In the genomic region with DNA sequence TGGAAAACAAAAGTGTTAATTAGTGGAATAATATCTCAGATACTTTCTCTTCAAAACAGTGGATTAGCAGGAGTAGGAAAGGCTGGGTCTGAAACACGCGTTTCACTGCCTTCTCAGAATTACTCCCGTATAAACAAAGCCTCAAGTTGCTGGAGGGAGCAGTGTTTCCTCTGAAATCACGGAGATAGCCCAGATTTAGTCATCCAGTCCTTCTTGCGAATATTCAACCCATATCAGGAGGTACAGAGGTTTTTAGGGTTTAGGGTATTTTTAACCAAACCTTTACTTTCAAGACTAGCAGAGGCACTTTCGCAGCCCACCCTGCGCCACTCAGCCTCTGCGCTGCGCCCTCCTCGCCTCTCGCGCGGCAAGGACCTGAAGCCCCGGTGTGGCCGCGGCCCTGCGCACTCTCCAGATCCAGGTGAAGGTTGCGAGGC, we compare ENCODE assay signal across 1 cellular context.
A peak's percentile ranks its signal among the peaks of the same experiment; 100 is the strongest.
TF ChIP-seq lines count a peak whose summit lies in the region.

No MANE protein-coding gene starts in this region.

TF ChIP-seq in K562, 482 proteins besides CTCF, POLR2A, EP300 and RAD21 (continues in another document):
- TF ChIP-seq, protein P1, sequence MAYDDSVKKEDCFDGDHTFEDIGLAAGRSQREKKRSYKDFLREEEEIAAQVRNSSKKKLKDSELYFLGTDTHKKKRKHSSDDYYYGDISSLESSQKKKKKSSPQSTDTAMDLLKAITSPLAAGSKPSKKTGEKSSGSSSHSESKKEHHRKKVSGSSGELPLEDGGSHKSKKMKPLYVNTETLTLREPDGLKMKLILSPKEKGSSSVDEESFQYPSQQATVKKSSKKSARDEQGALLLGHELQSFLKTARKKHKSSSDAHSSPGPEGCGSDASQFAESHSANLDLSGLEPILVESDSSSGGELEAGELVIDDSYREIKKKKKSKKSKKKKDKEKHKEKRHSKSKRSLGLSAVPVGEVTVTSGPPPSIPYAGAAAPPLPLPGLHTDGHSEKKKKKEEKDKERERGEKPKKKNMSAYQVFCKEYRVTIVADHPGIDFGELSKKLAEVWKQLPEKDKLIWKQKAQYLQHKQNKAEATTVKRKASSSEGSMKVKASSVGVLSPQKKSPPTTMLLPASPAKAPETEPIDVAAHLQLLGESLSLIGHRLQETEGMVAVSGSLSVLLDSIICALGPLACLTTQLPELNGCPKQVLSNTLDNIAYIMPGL (CRISPR knock-in tag; IDR thresholded peaks at IDR 0.05): no peak
- TF ChIP-seq HDAC1 (IDR thresholded peaks at IDR 0.05) (peak in 1 of 2 experiments; percentile 43; a peak in 1 of 4 replicates), RFX1 (IDR thresholded peaks at IDR 0.05) (no peak), SMAD1 (IDR thresholded peaks at IDR 0.05; ENCODE audit: low read depth, low read length, partially characterized antibody) (peak; percentile 36), RHOXF2B (CRISPR knock-in tag; conservative IDR thresholded peaks at IDR 0.05) (no peak), NRF1 (conservative IDR thresholded peaks at IDR 0.05 in 1 of 2, IDR thresholded peaks at IDR 0.05 in 1 of 2) (peak in 1 of 2 experiments; percentile 70; a peak in 2 of 4 replicates), NR2F6 (CRISPR knock-in tag; IDR thresholded peaks at IDR 0.05) (no peak), ZNF174 (CRISPR knock-in tag; IDR thresholded peaks at IDR 0.05) (no peak), KDM1A (IDR thresholded peaks at IDR 0.05) (peak; percentile 93), PHF21A (IDR thresholded peaks at IDR 0.05; ENCODE audit: borderline replicate concordance, low read depth) (peak; percentile 96), SIRT6 (IDR thresholded peaks at IDR 0.05; ENCODE audit: low read depth, low read length) (no peak), ARID1B (IDR thresholded peaks at IDR 0.05) (no peak), XRCC3 (IDR thresholded peaks at IDR 0.05) (no peak), ZNF699 (CRISPR knock-in tag; IDR thresholded peaks at IDR 0.05; ENCODE audit: insufficient replicate concordance) (no peak), HOXB6 (CRISPR knock-in tag; IDR thresholded peaks at IDR 0.05; ENCODE audit: borderline replicate concordance) (no peak), KHSRP (IDR thresholded peaks at IDR 0.05) (no peak), U2AF2 (optimal IDR thresholded peaks at IDR 0.05; ENCODE audit: low read depth, low read length) (no peak), ZNF79 (CRISPR knock-in tag; IDR thresholded peaks at IDR 0.05; ENCODE audit: low read depth) (no peak), TAF9B (IDR thresholded peaks at IDR 0.05; ENCODE audit: partially characterized antibody) (no peak), SMAD4 (CRISPR knock-in tag; conservative IDR thresholded peaks at IDR 0.05) (no peak), KLF1 (tag; IDR thresholded peaks at IDR 0.05) (no peak), MEIS2 (IDR thresholded peaks at IDR 0.05; ENCODE audit: partially characterized antibody) (peak; percentile 55), PCBP2 (IDR thresholded peaks at IDR 0.05; ENCODE audit: low read depth, low read length, poor library complexity, severe bottlenecking) (no peak), CHD2 (IDR thresholded peaks at IDR 0.05; ENCODE audit: low read depth, low read length) (no peak), ZNF274 (IDR thresholded peaks at IDR 0.05; ENCODE audit: borderline replicate concordance, low read depth, low read length) (no peak), ZEB2 (IDR thresholded peaks at IDR 0.05) (no peak), ZNF212 (CRISPR knock-in tag; IDR thresholded peaks at IDR 0.05) (no peak), RBM22 (IDR thresholded peaks at IDR 0.05; ENCODE audit: low read depth, low read length, poor library complexity, severe bottlenecking) (no peak), L3MBTL2 (IDR thresholded peaks at IDR 0.05) (0 out of 2 replicates have a peak, but pooled peaks have one; percentile 56), ZFP1 (CRISPR knock-in tag; IDR thresholded peaks at IDR 0.05) (no peak), CAMTA2 (CRISPR knock-in tag; conservative IDR thresholded peaks at IDR 0.05) (no peak), HLTF (IDR thresholded peaks at IDR 0.05) (no peak), C11orf30 (IDR thresholded peaks at IDR 0.05; ENCODE audit: low read depth) (no peak), ZKSCAN8 (CRISPR knock-in tag; IDR thresholded peaks at IDR 0.05) (no peak), RCOR1 (IDR thresholded peaks at IDR 0.05; ENCODE audit: borderline replicate concordance in 1 of 2, low read depth in 2 of 2, low read length in 2 of 2) (peak in 1 of 2 experiments; percentile 73; a peak in 2 of 4 replicates), ELF1 (tag; IDR thresholded peaks at IDR 0.05) (no peak), HDAC2 (IDR thresholded peaks at IDR 0.05) (0 out of 2 replicates have a peak, but pooled peaks have one; percentile 58), ELF4 (CRISPR knock-in tag; IDR thresholded peaks at IDR 0.05) (no peak), NCOA2 (IDR thresholded peaks at IDR 0.05; ENCODE audit: partially characterized antibody in 2 of 2) (no peak), ZFX (CRISPR knock-in tag; IDR thresholded peaks at IDR 0.05) (no peak), ATF7 (IDR thresholded peaks at IDR 0.05) (no peak), SMARCB1 (IDR thresholded peaks at IDR 0.05; ENCODE audit: insufficient read length, low read depth) (no peak), ZNF143 (CRISPR knock-in tag; IDR thresholded peaks at IDR 0.05) (no peak)
- TF ChIP-seq, protein P2, sequence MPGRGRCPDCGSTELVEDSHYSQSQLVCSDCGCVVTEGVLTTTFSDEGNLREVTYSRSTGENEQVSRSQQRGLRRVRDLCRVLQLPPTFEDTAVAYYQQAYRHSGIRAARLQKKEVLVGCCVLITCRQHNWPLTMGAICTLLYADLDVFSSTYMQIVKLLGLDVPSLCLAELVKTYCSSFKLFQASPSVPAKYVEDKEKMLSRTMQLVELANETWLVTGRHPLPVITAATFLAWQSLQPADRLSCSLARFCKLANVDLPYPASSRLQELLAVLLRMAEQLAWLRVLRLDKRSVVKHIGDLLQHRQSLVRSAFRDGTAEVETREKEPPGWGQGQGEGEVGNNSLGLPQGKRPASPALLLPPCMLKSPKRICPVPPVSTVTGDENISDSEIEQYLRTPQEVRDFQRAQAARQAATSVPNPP (IDR thresholded peaks at IDR 0.05; ENCODE audit: borderline replicate concordance, insufficient read depth, insufficient read length): no peak
- TF ChIP-seq, protein P3, sequence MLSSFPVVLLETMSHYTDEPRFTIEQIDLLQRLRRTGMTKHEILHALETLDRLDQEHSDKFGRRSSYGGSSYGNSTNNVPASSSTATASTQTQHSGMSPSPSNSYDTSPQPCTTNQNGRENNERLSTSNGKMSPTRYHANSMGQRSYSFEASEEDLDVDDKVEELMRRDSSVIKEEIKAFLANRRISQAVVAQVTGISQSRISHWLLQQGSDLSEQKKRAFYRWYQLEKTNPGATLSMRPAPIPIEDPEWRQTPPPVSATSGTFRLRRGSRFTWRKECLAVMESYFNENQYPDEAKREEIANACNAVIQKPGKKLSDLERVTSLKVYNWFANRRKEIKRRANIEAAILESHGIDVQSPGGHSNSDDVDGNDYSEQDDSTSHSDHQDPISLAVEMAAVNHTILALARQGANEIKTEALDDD (IDR thresholded peaks at IDR 0.05): peak; percentile 37; the same call in 1 of the 2 replicates
- TF ChIP-seq, protein P4, sequence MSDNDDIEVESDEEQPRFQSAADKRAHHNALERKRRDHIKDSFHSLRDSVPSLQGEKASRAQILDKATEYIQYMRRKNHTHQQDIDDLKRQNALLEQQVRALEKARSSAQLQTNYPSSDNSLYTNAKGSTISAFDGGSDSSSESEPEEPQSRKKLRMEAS (CRISPR knock-in tag; IDR thresholded peaks at IDR 0.05): no peak
- TF ChIP-seq, protein P5, sequence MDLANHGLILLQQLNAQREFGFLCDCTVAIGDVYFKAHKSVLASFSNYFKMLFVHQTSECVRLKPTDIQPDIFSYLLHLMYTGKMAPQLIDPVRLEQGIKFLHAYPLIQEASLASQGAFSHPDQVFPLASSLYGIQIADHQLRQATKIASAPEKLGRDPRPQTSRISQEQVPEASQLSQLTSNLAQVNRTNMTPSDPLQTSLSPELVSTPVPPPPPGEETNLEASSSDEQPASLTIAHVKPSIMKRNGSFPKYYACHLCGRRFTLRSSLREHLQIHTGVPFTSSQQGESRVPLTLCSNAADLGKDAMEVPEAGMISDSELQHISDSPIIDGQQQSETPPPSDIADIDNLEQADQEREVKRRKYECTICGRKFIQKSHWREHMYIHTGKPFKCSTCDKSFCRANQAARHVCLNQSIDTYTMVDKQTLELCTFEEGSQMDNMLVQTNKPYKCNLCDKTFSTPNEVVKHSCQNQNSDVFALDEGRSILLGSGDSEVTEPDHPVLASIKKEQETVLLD (IDR thresholded peaks at IDR 0.05): no peak
- TF ChIP-seq, protein P6, sequence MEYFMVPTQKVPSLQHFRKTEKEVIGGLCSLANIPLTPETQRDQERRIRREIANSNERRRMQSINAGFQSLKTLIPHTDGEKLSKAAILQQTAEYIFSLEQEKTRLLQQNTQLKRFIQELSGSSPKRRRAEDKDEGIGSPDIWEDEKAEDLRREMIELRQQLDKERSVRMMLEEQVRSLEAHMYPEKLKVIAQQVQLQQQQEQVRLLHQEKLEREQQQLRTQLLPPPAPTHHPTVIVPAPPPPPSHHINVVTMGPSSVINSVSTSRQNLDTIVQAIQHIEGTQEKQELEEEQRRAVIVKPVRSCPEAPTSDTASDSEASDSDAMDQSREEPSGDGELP (CRISPR knock-in tag; IDR thresholded peaks at IDR 0.05; ENCODE audit: borderline replicate concordance): no peak
- TF ChIP-seq, protein P7, sequence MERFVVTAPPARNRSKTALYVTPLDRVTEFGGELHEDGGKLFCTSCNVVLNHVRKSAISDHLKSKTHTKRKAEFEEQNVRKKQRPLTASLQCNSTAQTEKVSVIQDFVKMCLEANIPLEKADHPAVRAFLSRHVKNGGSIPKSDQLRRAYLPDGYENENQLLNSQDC (CRISPR knock-in tag; IDR thresholded peaks at IDR 0.05): no peak
- TF ChIP-seq, protein P8, sequence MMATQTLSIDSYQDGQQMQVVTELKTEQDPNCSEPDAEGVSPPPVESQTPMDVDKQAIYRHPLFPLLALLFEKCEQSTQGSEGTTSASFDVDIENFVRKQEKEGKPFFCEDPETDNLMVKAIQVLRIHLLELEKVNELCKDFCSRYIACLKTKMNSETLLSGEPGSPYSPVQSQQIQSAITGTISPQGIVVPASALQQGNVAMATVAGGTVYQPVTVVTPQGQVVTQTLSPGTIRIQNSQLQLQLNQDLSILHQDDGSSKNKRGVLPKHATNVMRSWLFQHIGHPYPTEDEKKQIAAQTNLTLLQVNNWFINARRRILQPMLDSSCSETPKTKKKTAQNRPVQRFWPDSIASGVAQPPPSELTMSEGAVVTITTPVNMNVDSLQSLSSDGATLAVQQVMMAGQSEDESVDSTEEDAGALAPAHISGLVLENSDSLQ (IDR thresholded peaks at IDR 0.05): no peak
- TF ChIP-seq, protein P9, sequence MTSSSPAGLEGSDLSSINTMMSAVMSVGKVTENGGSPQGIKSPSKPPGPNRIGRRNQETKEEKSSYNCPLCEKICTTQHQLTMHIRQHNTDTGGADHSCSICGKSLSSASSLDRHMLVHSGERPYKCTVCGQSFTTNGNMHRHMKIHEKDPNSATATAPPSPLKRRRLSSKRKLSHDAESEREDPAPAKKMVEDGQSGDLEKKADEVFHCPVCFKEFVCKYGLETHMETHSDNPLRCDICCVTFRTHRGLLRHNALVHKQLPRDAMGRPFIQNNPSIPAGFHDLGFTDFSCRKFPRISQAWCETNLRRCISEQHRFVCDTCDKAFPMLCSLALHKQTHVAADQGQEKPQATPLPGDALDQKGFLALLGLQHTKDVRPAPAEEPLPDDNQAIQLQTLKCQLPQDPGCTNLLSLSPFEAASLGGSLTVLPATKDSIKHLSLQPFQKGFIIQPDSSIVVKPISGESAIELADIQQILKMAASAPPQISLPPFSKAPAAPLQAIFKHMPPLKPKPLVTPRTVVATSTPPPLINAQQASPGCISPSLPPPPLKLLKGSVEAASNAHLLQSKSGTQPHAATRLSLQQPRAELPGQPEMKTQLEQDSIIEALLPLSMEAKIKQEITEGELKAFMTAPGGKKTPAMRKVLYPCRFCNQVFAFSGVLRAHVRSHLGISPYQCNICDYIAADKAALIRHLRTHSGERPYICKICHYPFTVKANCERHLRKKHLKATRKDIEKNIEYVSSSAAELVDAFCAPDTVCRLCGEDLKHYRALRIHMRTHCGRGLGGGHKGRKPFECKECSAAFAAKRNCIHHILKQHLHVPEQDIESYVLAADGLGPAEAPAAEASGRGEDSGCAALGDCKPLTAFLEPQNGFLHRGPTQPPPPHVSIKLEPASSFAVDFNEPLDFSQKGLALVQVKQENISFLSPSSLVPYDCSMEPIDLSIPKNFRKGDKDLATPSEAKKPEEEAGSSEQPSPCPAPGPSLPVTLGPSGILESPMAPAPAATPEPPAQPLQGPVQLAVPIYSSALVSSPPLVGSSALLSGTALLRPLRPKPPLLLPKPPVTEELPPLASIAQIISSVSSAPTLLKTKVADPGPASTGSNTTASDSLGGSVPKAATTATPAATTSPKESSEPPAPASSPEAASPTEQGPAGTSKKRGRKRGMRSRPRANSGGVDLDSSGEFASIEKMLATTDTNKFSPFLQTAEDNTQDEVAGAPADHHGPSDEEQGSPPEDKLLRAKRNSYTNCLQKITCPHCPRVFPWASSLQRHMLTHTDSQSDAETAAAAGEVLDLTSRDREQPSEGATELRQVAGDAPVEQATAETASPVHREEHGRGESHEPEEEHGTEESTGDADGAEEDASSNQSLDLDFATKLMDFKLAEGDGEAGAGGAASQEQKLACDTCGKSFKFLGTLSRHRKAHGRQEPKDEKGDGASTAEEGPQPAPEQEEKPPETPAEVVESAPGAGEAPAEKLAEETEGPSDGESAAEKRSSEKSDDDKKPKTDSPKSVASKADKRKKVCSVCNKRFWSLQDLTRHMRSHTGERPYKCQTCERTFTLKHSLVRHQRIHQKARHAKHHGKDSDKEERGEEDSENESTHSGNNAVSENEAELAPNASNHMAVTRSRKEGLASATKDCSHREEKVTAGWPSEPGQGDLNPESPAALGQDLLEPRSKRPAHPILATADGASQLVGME (CRISPR knock-in tag; IDR thresholded peaks at IDR 0.05): no peak
- TF ChIP-seq, protein P10, sequence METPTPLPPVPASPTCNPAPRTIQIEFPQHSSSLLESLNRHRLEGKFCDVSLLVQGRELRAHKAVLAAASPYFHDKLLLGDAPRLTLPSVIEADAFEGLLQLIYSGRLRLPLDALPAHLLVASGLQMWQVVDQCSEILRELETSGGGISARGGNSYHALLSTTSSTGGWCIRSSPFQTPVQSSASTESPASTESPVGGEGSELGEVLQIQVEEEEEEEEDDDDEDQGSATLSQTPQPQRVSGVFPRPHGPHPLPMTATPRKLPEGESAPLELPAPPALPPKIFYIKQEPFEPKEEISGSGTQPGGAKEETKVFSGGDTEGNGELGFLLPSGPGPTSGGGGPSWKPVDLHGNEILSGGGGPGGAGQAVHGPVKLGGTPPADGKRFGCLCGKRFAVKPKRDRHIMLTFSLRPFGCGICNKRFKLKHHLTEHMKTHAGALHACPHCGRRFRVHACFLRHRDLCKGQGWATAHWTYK (CRISPR knock-in tag; IDR thresholded peaks at IDR 0.05): no peak
- TF ChIP-seq, protein P11, sequence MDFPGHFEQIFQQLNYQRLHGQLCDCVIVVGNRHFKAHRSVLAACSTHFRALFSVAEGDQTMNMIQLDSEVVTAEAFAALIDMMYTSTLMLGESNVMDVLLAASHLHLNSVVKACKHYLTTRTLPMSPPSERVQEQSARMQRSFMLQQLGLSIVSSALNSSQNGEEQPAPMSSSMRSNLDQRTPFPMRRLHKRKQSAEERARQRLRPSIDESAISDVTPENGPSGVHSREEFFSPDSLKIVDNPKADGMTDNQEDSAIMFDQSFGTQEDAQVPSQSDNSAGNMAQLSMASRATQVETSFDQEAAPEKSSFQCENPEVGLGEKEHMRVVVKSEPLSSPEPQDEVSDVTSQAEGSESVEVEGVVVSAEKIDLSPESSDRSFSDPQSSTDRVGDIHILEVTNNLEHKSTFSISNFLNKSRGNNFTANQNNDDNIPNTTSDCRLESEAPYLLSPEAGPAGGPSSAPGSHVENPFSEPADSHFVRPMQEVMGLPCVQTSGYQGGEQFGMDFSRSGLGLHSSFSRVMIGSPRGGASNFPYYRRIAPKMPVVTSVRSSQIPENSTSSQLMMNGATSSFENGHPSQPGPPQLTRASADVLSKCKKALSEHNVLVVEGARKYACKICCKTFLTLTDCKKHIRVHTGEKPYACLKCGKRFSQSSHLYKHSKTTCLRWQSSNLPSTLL (IDR thresholded peaks at IDR 0.05): no peak
